In genomic region chr19:54418930-54419800, GRCh38 we compare ENCODE assay signal across 1 cellular context.
TF ChIP-seq lines count a peak whose summit lies in the region.

No MANE protein-coding gene starts in this region.

TF ChIP-seq in HepG2, 621 proteins besides CTCF, POLR2A, EP300 and RAD21:
- TF ChIP-seq RBM22 (optimal IDR thresholded peaks at IDR 0.05; ENCODE audit: low read length): peak; percentile 33
- TF ChIP-seq ZNF629 (CRISPR knock-in tag; conservative IDR thresholded peaks at IDR 0.05): peak; percentile 97
- TF ChIP-seq MAX (IDR thresholded peaks at IDR 0.05): 0 out of 2 replicates have a peak, but pooled peaks have one; percentile 12
- TF ChIP-seq ZNF547 (CRISPR knock-in tag; IDR thresholded peaks at IDR 0.05): no peak
- TF ChIP-seq ZNF768 (CRISPR knock-in tag; IDR thresholded peaks at IDR 0.05): 0 out of 2 replicates have a peak, but pooled peaks have one; percentile 23
- TF ChIP-seq ZBTB33 (CRISPR knock-in tag; IDR thresholded peaks at IDR 0.05): peak; percentile 61
- TF ChIP-seq ZNF276 (CRISPR knock-in tag; IDR thresholded peaks at IDR 0.05; ENCODE audit: low read depth): no peak
- TF ChIP-seq ADNP (CRISPR knock-in tag; IDR thresholded peaks at IDR 0.05): peak; percentile 73
- no peak for TF ChIP-seq ZNF263 (CRISPR knock-in tag; IDR thresholded peaks at IDR 0.05)
- peak; percentile 61; the same call in 1 of the 2 replicates for TF ChIP-seq CHD4 (IDR thresholded peaks at IDR 0.05; ENCODE audit: borderline replicate concordance, low read length)
- TF ChIP-seq ELF4 (CRISPR knock-in tag; IDR thresholded peaks at IDR 0.05; ENCODE audit: borderline replicate concordance): no peak
- TF ChIP-seq ZMYM3 (CRISPR knock-in tag; IDR thresholded peaks at IDR 0.05): peak; percentile 88
- peak; percentile 69 for TF ChIP-seq AGO2 (optimal IDR thresholded peaks at IDR 0.05; ENCODE audit: low read depth, low read length)
- peak; percentile 12; the same call in 1 of the 2 replicates for TF ChIP-seq TBX2 (CRISPR knock-in tag; IDR thresholded peaks at IDR 0.05; ENCODE audit: borderline replicate concordance)
- no peak for TF ChIP-seq KDM4B (CRISPR knock-in tag; IDR thresholded peaks at IDR 0.05)
- TF ChIP-seq SNAI1 (CRISPR knock-in tag; IDR thresholded peaks at IDR 0.05; ENCODE audit: borderline replicate concordance): no peak
TF ChIP-seq in HepG2: peak in this region for 10.
